In genomic region chr6:140993515-140993914, GRCh38 we compare ENCODE assay signal across 9 cellular contexts.
"Had no signal": no experiment of that assay in that cellular context is flagged by ENCODE, and none has a peak within 500 bp of the region (broad histone marks: within the 10 kb centered on the region; RNA-seq: fewer than 3 reads in every experiment).

No MANE protein-coding gene starts in this region.

- ATAC-seq: HCT116, HepG2 had no signal

- DNase-seq: GM23248, GOT3, H7, Kasumi-1, KG1 had no signal

- H3K36me3 ChIP-seq: HAP-1 had no signal

- FAIRE-seq: HepG2 had no signal

- H3K9ac ChIP-seq: GM23248 had no signal

- H3K9me3 ChIP-seq: HAP-1 had no signal

- H3K4me3 ChIP-seq: GM23248, HAP-1 had no signal

- H3K27ac ChIP-seq: GM23248, HL-60 had no signal

- H2AFZ ChIP-seq: GM23248 had no signal
